In genomic region chr5:39256472-39256871, GRCh38 we compare ENCODE assay signal across 8 cellular contexts. TPM values are rescaled to one million over a fixed set of nuclear protein-coding genes. Genes with fewer than 3 reads are reported as not detected.
DNase-seq lines count a peak whose midpoint lies in the region; ATAC-seq and TF ChIP-seq lines count a peak whose summit lies in the region.

No MANE protein-coding gene starts in this region.

- H3K4me1 ChIP-seq in osteoblast (ENCODE audit: insufficient read depth, low read length): peaks cover 9% of the 10 kb centered on the region

- TF ChIP-seq CTCF in osteoblast (IDR thresholded peaks at IDR 0.05; ENCODE audit: extremely low read depth, low read depth, low read length): no peak

- H3K79me2 ChIP-seq in osteoblast (ENCODE audit: insufficient read depth, low read length): no peaks in the 10 kb centered on the region

- peak overlapping the region; percentile 84 for H3K4me2 ChIP-seq in osteoblast (ENCODE audit: insufficient read depth, low read length)

- H3K9me3 ChIP-seq in osteoblast (ENCODE audit: low read depth, low read length): no peaks in the 10 kb centered on the region

- DNase-seq in astrocyte of the hippocampus (ENCODE audit: low read depth, low spot score) (peak; percentile 26), osteoblast (ENCODE audit: insufficient read length, low spot score, missing footprints) (peak; percentile 80), superior temporal gyrus (ENCODE audit: extremely low spot score) (no peak), NCI-H774 (lab: John Stamatoyannopoulos, UW) (no peak), midbrain (lab: John Stamatoyannopoulos, UW) (no peak), hepatic stellate cell (ENCODE audit: low spot score) (no peak)

- peak overlapping the region; percentile 56 for H3K4me3 ChIP-seq in osteoblast (ENCODE audit: insufficient read depth, low read length)

- H2AFZ ChIP-seq in osteoblast (ENCODE audit: low read length): no peak overlapping the region

- no peaks in the 10 kb centered on the region for H4K20me1 ChIP-seq in osteoblast (ENCODE audit: insufficient read depth, low read length)

- H3K27ac ChIP-seq in osteoblast (ENCODE audit: low read depth, low read length): no peak overlapping the region

- ATAC-seq in GM18498 (IDR thresholded peaks at IDR 0.05; ENCODE audit: unreplicated experiment): peak; percentile 61
- peak; percentile 55 for ATAC-seq in HG03342 (IDR thresholded peaks at IDR 0.05; ENCODE audit: unreplicated experiment)

- H3K36me3 ChIP-seq in osteoblast (ENCODE audit: insufficient read depth, low read length): no peaks in the 10 kb centered on the region

- H3K27me3 ChIP-seq in osteoblast (ENCODE audit: insufficient read depth, low read length): no peaks in the 10 kb centered on the region

RNA-seq across cellular contexts. Expression of gene FYB1, which starts 37.1 kb away (rescaled TPM):
- under 0.01 TPM in 1 of 2 replicates, not detected in the other for total RNA-seq in osteoblast

Comparison
In these comparisons a context has a peak if more than half of its experiments do, and no peak if none do; other contexts are left out.
1. DNase-seq: peak in astrocyte of the hippocampus (single experiment) and osteoblast (single experiment); none in superior temporal gyrus (single experiment), NCI-H774 (single experiment), midbrain (single experiment) and hepatic stellate cell (single experiment).